ENCODE assay signal across 9 cellular contexts in genomic region chr19:42480335-42481095, GRCh38. TPM values are rescaled to one million over a fixed set of nuclear protein-coding genes. Genes with fewer than 3 reads are reported as not detected.
DNase-seq lines count a peak whose midpoint lies in the region; ATAC-seq and TF ChIP-seq lines count a peak whose summit lies in the region.
"Had no signal": no experiment of that assay in that cellular context is flagged by ENCODE, and none has a peak within 500 bp of the region (broad histone marks: within the 10 kb centered on the region; RNA-seq: fewer than 3 reads in every experiment).

No MANE protein-coding gene starts in this region.

- H3K4me1 ChIP-seq in rectal smooth muscle tissue (ENCODE audit: control insufficient read depth, insufficient read depth, low read length), result no peaks in the 10 kb centered on the region

- no peaks in the 10 kb centered on the region for H3K36me3 ChIP-seq in SK-N-MC (ENCODE audit: insufficient read depth, low read length)
- no peaks in the 10 kb centered on the region for H3K36me3 ChIP-seq in rectal smooth muscle tissue (ENCODE audit: control insufficient read depth, insufficient read depth, low read length)
- H3K36me3 ChIP-seq in WERI-Rb-1, result no peaks in the 10 kb centered on the region

- no peaks in the 10 kb centered on the region for H3K27me3 Mint-ChIP-seq in activated CD4-positive, alpha-beta T cell treated with anti-CD3 and anti-CD28 coated beads for 36 hours
- H3K27me3 Mint-ChIP-seq in effector memory CD8-positive, alpha-beta T cell, result no peaks in the 10 kb centered on the region

- peak; percentile 63 for ATAC-seq in activated CD4-positive, alpha-beta T cell treated with anti-CD3 and anti-CD28 coated beads for 36 hours
- peak; percentile 40 for ATAC-seq in effector memory CD8-positive, alpha-beta T cell (replicated peaks)
- no peak for ATAC-seq in HG03439 (IDR thresholded peaks at IDR 0.05; ENCODE audit: unreplicated experiment)

- H3K4me3 ChIP-seq in SK-N-MC (peak overlapping the region; percentile 39), rectal smooth muscle tissue (ENCODE audit: low read length) (peak overlapping the region; percentile 24), WERI-Rb-1 (ENCODE audit: low read depth, low read length) (no peak overlapping the region)

- H3K4me3 Mint-ChIP-seq in activated CD4-positive, alpha-beta T cell treated with anti-CD3 and anti-CD28 coated beads for 36 hours, result no peak overlapping the region
- peak overlapping the region; percentile 2 to 3 for H3K4me3 Mint-ChIP-seq in effector memory CD8-positive, alpha-beta T cell

- H3K27ac Mint-ChIP-seq in activated CD4-positive, alpha-beta T cell treated with anti-CD3 and anti-CD28 coated beads for 36 hours, result peak overlapping the region; percentile 16
- H3K27ac Mint-ChIP-seq in effector memory CD8-positive, alpha-beta T cell, result peak overlapping the region; percentile 51 to 67

- DNase-seq in activated CD4-positive, alpha-beta T cell treated with anti-CD3 and anti-CD28 coated beads for 36 hours, result peak; percentile 44
- no peak for DNase-seq in activated CD4-positive, alpha-beta T cell treated with anti-CD3 and anti-CD28 coated beads for 1 hour
- DNase-seq in SK-N-MC (ENCODE audit: low read depth, low spot score) (peak; percentile 35), WERI-Rb-1 (no peak), COR-L47 (lab: John Stamatoyannopoulos, UW) (no peak)
- DNase-seq in effector memory CD8-positive, alpha-beta T cell, result no peak

- H3K27ac ChIP-seq in SK-N-MC (no peak overlapping the region), rectal smooth muscle tissue (ENCODE audit: low read depth, low read length) (no peak overlapping the region), WERI-Rb-1 (no peak overlapping the region)

- intact Hi-C loops in activated CD4-positive, alpha-beta T cell treated with anti-CD3 and anti-CD28 coated beads for 36 hours (cut with DNase I, micrococcal nuclease), result no loop called here

- H3K9ac ChIP-seq in SK-N-MC (ENCODE audit: insufficient read length), result no peak overlapping the region
- no peak overlapping the region for H3K9ac ChIP-seq in rectal smooth muscle tissue (ENCODE audit: low read length)

- H3K9me3 Mint-ChIP-seq in activated CD4-positive, alpha-beta T cell treated with anti-CD3 and anti-CD28 coated beads for 36 hours (ENCODE audit: low read depth), result no peaks in the 10 kb centered on the region
- H3K9me3 Mint-ChIP-seq in effector memory CD8-positive, alpha-beta T cell, result no peaks in the 10 kb centered on the region

- POLR2A ChIA-PET in activated CD4-positive, alpha-beta T cell treated with anti-CD3 and anti-CD28 coated beads for 36 hours (lab: Charles Lee), result no interaction called here

- peaks cover 10% of the 10 kb centered on the region for H3K4me1 Mint-ChIP-seq in activated CD4-positive, alpha-beta T cell treated with anti-CD3 and anti-CD28 coated beads for 36 hours
- peaks cover 7 to 9% of the 10 kb centered on the region in 2 donors for H3K4me1 Mint-ChIP-seq in effector memory CD8-positive, alpha-beta T cell (ENCODE audit: low read depth in 2 of 2)

- CTCF ChIA-PET in activated CD4-positive, alpha-beta T cell treated with anti-CD3 and anti-CD28 coated beads for 36 hours (lab: Charles Lee), result interaction anchor here (0.8 to 1.5 kb wide), 2 partner anchors 26 to 305 kb away, joined by 3 read pairs; no protein-coding TSS in a partner anchor

- TF ChIP-seq CTCF in WERI-Rb-1 (IDR thresholded peaks at IDR 0.05; ENCODE audit: low read depth, low read length), result no peak

- no peaks in the 10 kb centered on the region for H3K9me3 ChIP-seq in SK-N-MC (ENCODE audit: low read depth, low read length)
- H3K9me3 ChIP-seq in WERI-Rb-1 (ENCODE audit: severe bottlenecking), result no peaks in the 10 kb centered on the region

- H3K36me3 Mint-ChIP-seq in activated CD4-positive, alpha-beta T cell treated with anti-CD3 and anti-CD28 coated beads for 36 hours (ENCODE audit: low read depth), result no peaks in the 10 kb centered on the region
- no peaks in the 10 kb centered on the region for H3K36me3 Mint-ChIP-seq in effector memory CD8-positive, alpha-beta T cell (ENCODE audit: insufficient read depth)

- H3K27me3 ChIP-seq in rectal smooth muscle tissue (ENCODE audit: control insufficient read depth, insufficient read depth, low read length), result no peaks in the 10 kb centered on the region
- H3K27me3 ChIP-seq in WERI-Rb-1 (ENCODE audit: insufficient read depth, low read depth, severe bottlenecking), result no peaks in the 10 kb centered on the region

RNA-seq across cellular contexts. Expression of gene CXCL17, which starts 37.8 kb away (rescaled TPM):
- not detected for total RNA-seq in activated CD4-positive, alpha-beta T cell treated with anti-CD3 and anti-CD28 coated beads for 36 hours
- total RNA-seq: temporal lobe had no signal

RNA-seq across cellular contexts. Expression of gene CEACAM1, which starts 47.8 kb away (rescaled TPM):
- total RNA-seq in activated CD4-positive, alpha-beta T cell treated with anti-CD3 and anti-CD28 coated beads for 36 hours, result 1 to 10 TPM; 2.0 to 3.6 TPM
- total RNA-seq: temporal lobe had no signal

RNA-seq across cellular contexts. Expression of gene LIPE, which starts 53.3 kb away (rescaled TPM):
- total RNA-seq in activated CD4-positive, alpha-beta T cell treated with anti-CD3 and anti-CD28 coated beads for 36 hours, result 10 to 100 TPM; 27.8 to 32.8 TPM

Comparison
In these comparisons a context has a peak if more than half of its experiments do, and no peak if none do; other contexts are left out.
1. DNase-seq: peak in activated CD4-positive, alpha-beta T cell treated with anti-CD3 and anti-CD28 coated beads for 36 hours (single experiment) and SK-N-MC (single experiment); none in activated CD4-positive, alpha-beta T cell treated with anti-CD3 and anti-CD28 coated beads for 1 hour (single experiment), effector memory CD8-positive, alpha-beta T cell (0 of 3), WERI-Rb-1 (single experiment) and COR-L47 (single experiment).